In the genomic region with DNA sequence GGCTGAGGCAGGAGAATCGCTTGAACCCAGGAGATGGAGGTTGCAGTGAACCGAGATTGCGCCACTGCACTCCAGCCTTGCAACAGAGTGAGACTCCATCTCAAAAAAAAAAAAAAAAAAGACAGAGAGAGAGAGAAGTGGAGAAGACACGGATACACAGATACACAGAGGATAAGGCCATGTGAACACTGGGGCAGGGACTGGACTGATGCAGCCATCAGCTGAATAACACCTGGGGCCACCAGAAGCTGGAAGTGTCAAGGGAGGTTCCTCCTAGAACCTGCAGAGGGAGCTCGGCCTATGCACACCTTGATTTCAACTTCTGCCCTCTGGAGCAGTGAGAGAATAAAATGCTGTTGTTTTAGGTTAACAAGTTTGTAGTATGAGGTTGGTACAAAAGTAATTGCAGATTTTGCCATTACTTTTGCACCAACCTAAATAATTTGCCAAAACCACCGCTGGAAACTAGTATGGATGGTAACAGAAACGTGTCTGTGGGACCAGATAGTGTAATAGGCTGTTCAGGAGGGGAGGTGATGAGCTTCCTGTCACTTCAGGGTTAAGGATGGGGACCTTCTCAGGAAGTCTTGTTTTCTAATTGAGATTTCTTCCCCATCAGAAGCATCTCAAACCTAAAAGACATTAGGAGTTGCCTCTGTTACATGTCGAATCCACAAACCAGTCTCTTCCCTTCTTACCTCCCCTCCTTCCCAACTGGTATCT, we compare ENCODE assay signal across 8 cellular contexts. TPM values are rescaled to one million over a fixed set of nuclear protein-coding genes. Genes with fewer than 3 reads are reported as not detected.
DNase-seq lines count a peak whose midpoint lies in the region; ATAC-seq and TF ChIP-seq lines count a peak whose summit lies in the region.

No MANE protein-coding gene starts in this region.

- ATAC-seq in left ventricle myocardium superior, result peak; percentile 77
- no peak for ATAC-seq in HG03432 (IDR thresholded peaks at IDR 0.05; ENCODE audit: unreplicated experiment)

- peaks cover 5% of the 10 kb centered on the region for H3K4me1 Mint-ChIP-seq in type B pancreatic cell (ENCODE audit: unreplicated experiment)

- H3K36me3 Mint-ChIP-seq in type B pancreatic cell, result no peaks in the 10 kb centered on the region

- H3K27ac Mint-ChIP-seq in type B pancreatic cell, result no peak overlapping the region

- TF ChIP-seq CTCF in WERI-Rb-1 (IDR thresholded peaks at IDR 0.05; ENCODE audit: low read depth, low read length) (peak; percentile 82), type B pancreatic cell (conservative IDR thresholded peaks at IDR 0.05) (peak; percentile 61)

- H3K27me3 ChIP-seq in MG63, result no peaks in the 10 kb centered on the region
- H3K27me3 ChIP-seq in WERI-Rb-1 (ENCODE audit: insufficient read depth, low read depth, severe bottlenecking), result no peaks in the 10 kb centered on the region

- H3K27me3 Mint-ChIP-seq in type B pancreatic cell, result peaks cover 4% of the 10 kb centered on the region

- H3K27ac ChIP-seq in WERI-Rb-1, result no peak overlapping the region

- peaks cover 13% of the 10 kb centered on the region for H3K9me3 ChIP-seq in MG63
- H3K9me3 ChIP-seq in WERI-Rb-1 (ENCODE audit: severe bottlenecking), result no peaks in the 10 kb centered on the region

- H3K36me3 ChIP-seq in MG63 (no peaks in the 10 kb centered on the region), WERI-Rb-1 (no peaks in the 10 kb centered on the region)

- intact Hi-C loops in left ventricle myocardium superior (cut with micrococcal nuclease), result loop anchor here (10.0 kb wide), 1 partner anchor 198 kb away; the partner anchor contains the start of gene CBLC

- peak; percentile 47 for DNase-seq in EL
- DNase-seq in MG63, result peak; percentile 28
- peak; percentile 53 for DNase-seq in WERI-Rb-1
- DNase-seq in left ventricle myocardium superior, result no peak
- DNase-seq in type B pancreatic cell (ENCODE audit: extremely low spot score, unreplicated experiment), result no peak
- DNase-seq in HK-2 (ENCODE audit: unreplicated experiment), result no peak
- DNase-seq in activated gamma-delta T cell treated with Interleukin-2 at 50 U/mL for 16 hours, result no peak

- no peak overlapping the region for H3K4me3 ChIP-seq in MG63
- no peak overlapping the region for H3K4me3 ChIP-seq in WERI-Rb-1 (ENCODE audit: low read depth, low read length)

- H3K9me3 Mint-ChIP-seq in type B pancreatic cell, result no peaks in the 10 kb centered on the region

- H3K4me3 Mint-ChIP-seq in type B pancreatic cell, result no peak overlapping the region

RNA-seq across cellular contexts. Expression of gene IGSF23, which starts 36.4 kb away (rescaled TPM):
- total RNA-seq in MG63 (2014; rRNA removed; shearing (Covaris generic); ENCODE audit: low replicate concordance), result 3.0 TPM in 1 of 2 replicates, not detected in the other
- total RNA-seq in left ventricle myocardium superior (not detected), type B pancreatic cell (ENCODE audit: low replicate concordance) (0.93 TPM in 1 of 2 replicates, not detected in the other)

RNA-seq across cellular contexts. Expression of gene CEACAM20, which starts 47.5 kb away (rescaled TPM):
- not detected in 2 replicates for total RNA-seq in MG63 (2014; rRNA removed; shearing (Covaris generic); ENCODE audit: low replicate concordance)
- total RNA-seq in left ventricle myocardium superior (not detected), type B pancreatic cell (ENCODE audit: low replicate concordance) (2.3 TPM in 1 of 2 replicates, not detected in the other)

Comparison
In these comparisons a context has a peak if more than half of its experiments do, and no peak if none do; other contexts are left out.
1. DNase-seq: peak in EL (single experiment), MG63 (single experiment) and WERI-Rb-1 (single experiment); none in left ventricle myocardium superior (single experiment), type B pancreatic cell (single experiment), HK-2 (single experiment) and activated gamma-delta T cell treated with Interleukin-2 at 50 U/mL for 16 hours (single experiment).